10 cellular contexts compared by ENCODE assay signal in the genomic region with DNA sequence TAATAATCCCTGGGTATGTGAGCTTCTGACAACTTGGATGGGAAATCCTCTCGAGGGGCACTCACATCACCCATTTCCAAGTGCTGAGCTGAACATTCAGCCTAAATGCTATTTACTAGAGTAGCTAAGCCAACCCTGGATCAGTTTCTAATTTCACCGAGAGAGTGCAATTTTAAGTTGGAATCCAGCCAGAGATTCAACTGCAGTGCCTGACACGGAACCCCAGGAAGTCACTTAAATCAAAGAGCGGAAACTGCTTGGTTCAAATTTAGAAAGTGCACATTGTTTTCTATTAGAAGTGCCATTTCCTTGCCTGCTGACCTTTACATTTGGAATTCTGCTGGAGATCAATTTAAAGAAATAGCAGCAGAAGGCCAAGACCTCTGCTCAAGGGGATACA. TPM values are rescaled to one million over a fixed set of nuclear protein-coding genes. Genes with fewer than 3 reads are reported as not detected.
DNase-seq lines count a peak whose midpoint lies in the region; ATAC-seq and FAIRE-seq lines count a peak whose summit lies in the region.
"Had no signal": no experiment of that assay in that cellular context is flagged by ENCODE, and none has a peak within 500 bp of the region (broad histone marks: within the 10 kb centered on the region; RNA-seq: fewer than 3 reads in every experiment).

No MANE protein-coding gene starts in this region.

- H3K4me1 Mint-ChIP-seq in activated naive CD4-positive, alpha-beta T cell treated with anti-CD3 and anti-CD28 coated beads, Interleukin-2, amount 50 U/mL, for 24 hours = peaks cover 38% of the 10 kb centered on the region

- peak overlapping the region; percentile 53 for H3K27ac ChIP-seq in urinary bladder (ENCODE audit: low read depth)
- H3K27ac ChIP-seq: C4-2B, KMS-11 had no signal

- H3K4me3 Mint-ChIP-seq in activated naive CD4-positive, alpha-beta T cell treated with anti-CD3 and anti-CD28 coated beads, Interleukin-2, amount 50 U/mL, for 24 hours = peak overlapping the region; percentile 52

- H3K4me1 ChIP-seq in urinary bladder (ENCODE audit: insufficient read depth) = no peaks in the 10 kb centered on the region

- H3K36me3 Mint-ChIP-seq in activated naive CD4-positive, alpha-beta T cell treated with anti-CD3 and anti-CD28 coated beads, Interleukin-2, amount 50 U/mL, for 24 hours = no peaks in the 10 kb centered on the region

- no peak for FAIRE-seq in frontal cortex (lab: Jason Lieb, UNC)

- 13% methylated on average over 4 of the region's 4 CpGs for WGBS in urinary bladder

- no peaks in the 10 kb centered on the region for H3K9me3 Mint-ChIP-seq in activated naive CD4-positive, alpha-beta T cell treated with anti-CD3 and anti-CD28 coated beads, Interleukin-2, amount 50 U/mL, for 24 hours

- no peak overlapping the region for H3K4me3 ChIP-seq in urinary bladder (ENCODE audit: low read depth, low read length)

- peaks cover 8% of the 10 kb centered on the region for H3K27me3 Mint-ChIP-seq in activated naive CD4-positive, alpha-beta T cell treated with anti-CD3 and anti-CD28 coated beads, Interleukin-2, amount 50 U/mL, for 24 hours

- no peaks in the 10 kb centered on the region for H3K36me3 ChIP-seq in urinary bladder (ENCODE audit: insufficient read depth)

- no peak for ATAC-seq in GM18909 (IDR thresholded peaks at IDR 0.05; ENCODE audit: poor library complexity, unreplicated experiment)
- ATAC-seq in HG03342 (IDR thresholded peaks at IDR 0.05; ENCODE audit: unreplicated experiment) = no peak

- no peak for DNase-seq in activated naive CD4-positive, alpha-beta T cell (lab: John Stamatoyannopoulos, UW)
- DNase-seq in NCI-H748 (lab: John Stamatoyannopoulos, UW; ENCODE audit: unreplicated experiment) (peak; percentile 94), fibroblast of peridontal ligament (ENCODE audit: extremely low read depth) (peak; percentile 86), frontal cortex (ENCODE audit: low spot score in 2 of 2) (no peak)

- H3K27ac Mint-ChIP-seq in activated naive CD4-positive, alpha-beta T cell treated with anti-CD3 and anti-CD28 coated beads, Interleukin-2, amount 50 U/mL, for 24 hours = no peak overlapping the region

RNA-seq across cellular contexts. Expression of a gene that starts 8.8 kb away (rescaled TPM):
- total RNA-seq in urinary bladder = 8.6 TPM
- 11.6 TPM for polyA plus RNA-seq in urinary bladder
- 4.5 TPM for total RNA-seq in frontal cortex

Comparison
In these comparisons a context has a peak if more than half of its experiments do, and no peak if none do; other contexts are left out.
1. DNase-seq: peak in NCI-H748 (single experiment) and fibroblast of peridontal ligament (single experiment); none in activated naive CD4-positive, alpha-beta T cell (0 of 4) and frontal cortex (0 of 2).